ENCODE assay signal across 1 cellular context in genomic region chr6:98020222-98020621, GRCh38.
TF ChIP-seq lines count a peak whose summit lies in the region.

No MANE protein-coding gene starts in this region.

TF ChIP-seq in GM23338, 12 proteins besides CTCF, POLR2A, EP300 and RAD21 (continued from another document):
- TF ChIP-seq ZNF462 (CRISPR knock-in tag; IDR thresholded peaks at IDR 0.05) (no peak), EZH2 (IDR thresholded peaks at IDR 0.05; ENCODE audit: low read depth, unreplicated experiment) (no peak), STAT1 (IDR thresholded peaks at IDR 0.05; ENCODE audit: unreplicated experiment) (no peak), CREB1 (CRISPR knock-in tag; IDR thresholded peaks at IDR 0.05; ENCODE audit: low read depth) (no peak), REST (IDR thresholded peaks at IDR 0.05; ENCODE audit: unreplicated experiment) (no peak), NANOG (IDR thresholded peaks at IDR 0.05; ENCODE audit: borderline replicate concordance) (no peak), EZH2phosphoT487 (IDR thresholded peaks at IDR 0.05; ENCODE audit: unreplicated experiment) (no peak), POLR2AphosphoS5 (IDR thresholded peaks at IDR 0.05; ENCODE audit: low read depth) (no peak), JUNB (IDR thresholded peaks at IDR 0.05; ENCODE audit: unreplicated experiment) (no peak), ZNF331 (CRISPR knock-in tag; IDR thresholded peaks at IDR 0.05; ENCODE audit: low read depth) (no peak)
